ENCODE assay signal across 2 cellular contexts in the genomic region with DNA sequence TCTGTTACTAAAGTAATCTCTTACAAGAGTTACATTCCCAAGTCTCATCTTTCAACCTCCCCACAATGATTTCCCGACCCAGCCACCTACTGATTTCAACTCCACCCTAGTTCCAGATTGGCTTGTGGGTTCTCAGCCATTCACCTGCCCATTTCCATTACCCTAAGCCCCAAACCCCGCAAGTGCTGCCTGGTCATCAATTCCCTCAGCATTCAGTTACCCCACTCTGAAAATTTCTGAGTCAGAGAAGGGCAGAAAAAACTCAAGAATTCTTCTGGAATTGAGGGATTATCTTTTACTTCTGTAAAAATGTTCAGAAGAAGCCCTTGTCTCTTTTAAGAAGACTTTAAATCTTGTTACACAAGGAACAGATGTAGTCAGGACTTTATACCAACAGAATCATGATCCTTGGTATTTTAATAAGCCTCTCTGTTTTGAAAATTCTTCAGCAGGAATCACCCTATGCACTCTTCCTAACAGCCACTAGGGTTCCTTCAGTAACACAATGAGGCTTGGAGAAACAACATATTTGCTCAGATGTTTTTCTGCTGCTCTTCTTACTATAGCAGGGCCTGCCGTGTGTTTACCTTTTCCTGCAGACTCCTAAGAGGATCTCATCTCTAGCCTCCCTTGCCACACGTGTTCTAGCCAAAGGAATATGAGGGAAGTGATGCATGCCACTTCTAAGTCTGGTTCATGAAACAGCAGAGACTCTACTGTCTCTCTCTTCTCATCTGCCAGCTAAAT.
TF ChIP-seq lines count a peak whose summit lies in the region.

No MANE protein-coding gene starts in this region.

TF ChIP-seq in A549, 52 proteins besides CTCF, POLR2A, EP300 and RAD21:
- TF ChIP-seq USF2 (IDR thresholded peaks at IDR 0.05), result no peak
- TF ChIP-seq E2F6 (IDR thresholded peaks at IDR 0.05; ENCODE audit: borderline replicate concordance, low read depth), result no peak
- TF ChIP-seq GATA3 (IDR thresholded peaks at IDR 0.05; ENCODE audit: borderline replicate concordance), result no peak
- TF ChIP-seq, protein P1, sequence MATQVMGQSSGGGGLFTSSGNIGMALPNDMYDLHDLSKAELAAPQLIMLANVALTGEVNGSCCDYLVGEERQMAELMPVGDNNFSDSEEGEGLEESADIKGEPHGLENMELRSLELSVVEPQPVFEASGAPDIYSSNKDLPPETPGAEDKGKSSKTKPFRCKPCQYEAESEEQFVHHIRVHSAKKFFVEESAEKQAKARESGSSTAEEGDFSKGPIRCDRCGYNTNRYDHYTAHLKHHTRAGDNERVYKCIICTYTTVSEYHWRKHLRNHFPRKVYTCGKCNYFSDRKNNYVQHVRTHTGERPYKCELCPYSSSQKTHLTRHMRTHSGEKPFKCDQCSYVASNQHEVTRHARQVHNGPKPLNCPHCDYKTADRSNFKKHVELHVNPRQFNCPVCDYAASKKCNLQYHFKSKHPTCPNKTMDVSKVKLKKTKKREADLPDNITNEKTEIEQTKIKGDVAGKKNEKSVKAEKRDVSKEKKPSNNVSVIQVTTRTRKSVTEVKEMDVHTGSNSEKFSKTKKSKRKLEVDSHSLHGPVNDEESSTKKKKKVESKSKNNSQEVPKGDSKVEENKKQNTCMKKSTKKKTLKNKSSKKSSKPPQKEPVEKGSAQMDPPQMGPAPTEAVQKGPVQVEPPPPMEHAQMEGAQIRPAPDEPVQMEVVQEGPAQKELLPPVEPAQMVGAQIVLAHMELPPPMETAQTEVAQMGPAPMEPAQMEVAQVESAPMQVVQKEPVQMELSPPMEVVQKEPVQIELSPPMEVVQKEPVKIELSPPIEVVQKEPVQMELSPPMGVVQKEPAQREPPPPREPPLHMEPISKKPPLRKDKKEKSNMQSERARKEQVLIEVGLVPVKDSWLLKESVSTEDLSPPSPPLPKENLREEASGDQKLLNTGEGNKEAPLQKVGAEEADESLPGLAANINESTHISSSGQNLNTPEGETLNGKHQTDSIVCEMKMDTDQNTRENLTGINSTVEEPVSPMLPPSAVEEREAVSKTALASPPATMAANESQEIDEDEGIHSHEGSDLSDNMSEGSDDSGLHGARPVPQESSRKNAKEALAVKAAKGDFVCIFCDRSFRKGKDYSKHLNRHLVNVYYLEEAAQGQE (IDR thresholded peaks at IDR 0.05), result no peak
- no peak for TF ChIP-seq MYC (IDR thresholded peaks at IDR 0.05; ENCODE audit: borderline replicate concordance, low read length)
- no peak for TF ChIP-seq NFE2L2 (conservative IDR thresholded peaks at IDR 0.05; ENCODE audit: low read length)
- TF ChIP-seq CHD4 (IDR thresholded peaks at IDR 0.05; ENCODE audit: borderline replicate concordance), result no peak
- TF ChIP-seq CBX2 (IDR thresholded peaks at IDR 0.05; ENCODE audit: borderline replicate concordance, low read depth), result no peak
- no peak for TF ChIP-seq FOXS1 (CRISPR knock-in tag; IDR thresholded peaks at IDR 0.05)

TF ChIP-seq in WTC11, 78 proteins besides CTCF, POLR2A, EP300 and RAD21 (continued from another document):
- TF ChIP-seq PRDM15 (CRISPR knock-in tag; IDR thresholded peaks at IDR 0.05) (no peak), ETV6 (CRISPR knock-in tag; IDR thresholded peaks at IDR 0.05) (no peak), NFYB (CRISPR knock-in tag; conservative IDR thresholded peaks at IDR 0.05; ENCODE audit: low read depth) (no peak), ESRRA (CRISPR knock-in tag; IDR thresholded peaks at IDR 0.05; ENCODE audit: borderline replicate concordance) (no peak), ZMAT4 (CRISPR knock-in tag; IDR thresholded peaks at IDR 0.05) (no peak), GABPB1 (CRISPR knock-in tag; IDR thresholded peaks at IDR 0.05) (no peak), GRHL2 (CRISPR knock-in tag; IDR thresholded peaks at IDR 0.05; ENCODE audit: insufficient replicate concordance, severe bottlenecking) (no peak), ATF1 (CRISPR knock-in tag; IDR thresholded peaks at IDR 0.05) (no peak), TP53 (CRISPR knock-in tag; IDR thresholded peaks at IDR 0.05) (no peak), RELA (CRISPR knock-in tag; IDR thresholded peaks at IDR 0.05; ENCODE audit: borderline replicate concordance) (no peak), ZNF512 (CRISPR knock-in tag; IDR thresholded peaks at IDR 0.05; ENCODE audit: borderline replicate concordance) (no peak), MYBL2 (CRISPR knock-in tag; IDR thresholded peaks at IDR 0.05) (no peak), ZNF219 (CRISPR knock-in tag; IDR thresholded peaks at IDR 0.05; ENCODE audit: borderline replicate concordance) (no peak)
- TF ChIP-seq, protein P2, sequence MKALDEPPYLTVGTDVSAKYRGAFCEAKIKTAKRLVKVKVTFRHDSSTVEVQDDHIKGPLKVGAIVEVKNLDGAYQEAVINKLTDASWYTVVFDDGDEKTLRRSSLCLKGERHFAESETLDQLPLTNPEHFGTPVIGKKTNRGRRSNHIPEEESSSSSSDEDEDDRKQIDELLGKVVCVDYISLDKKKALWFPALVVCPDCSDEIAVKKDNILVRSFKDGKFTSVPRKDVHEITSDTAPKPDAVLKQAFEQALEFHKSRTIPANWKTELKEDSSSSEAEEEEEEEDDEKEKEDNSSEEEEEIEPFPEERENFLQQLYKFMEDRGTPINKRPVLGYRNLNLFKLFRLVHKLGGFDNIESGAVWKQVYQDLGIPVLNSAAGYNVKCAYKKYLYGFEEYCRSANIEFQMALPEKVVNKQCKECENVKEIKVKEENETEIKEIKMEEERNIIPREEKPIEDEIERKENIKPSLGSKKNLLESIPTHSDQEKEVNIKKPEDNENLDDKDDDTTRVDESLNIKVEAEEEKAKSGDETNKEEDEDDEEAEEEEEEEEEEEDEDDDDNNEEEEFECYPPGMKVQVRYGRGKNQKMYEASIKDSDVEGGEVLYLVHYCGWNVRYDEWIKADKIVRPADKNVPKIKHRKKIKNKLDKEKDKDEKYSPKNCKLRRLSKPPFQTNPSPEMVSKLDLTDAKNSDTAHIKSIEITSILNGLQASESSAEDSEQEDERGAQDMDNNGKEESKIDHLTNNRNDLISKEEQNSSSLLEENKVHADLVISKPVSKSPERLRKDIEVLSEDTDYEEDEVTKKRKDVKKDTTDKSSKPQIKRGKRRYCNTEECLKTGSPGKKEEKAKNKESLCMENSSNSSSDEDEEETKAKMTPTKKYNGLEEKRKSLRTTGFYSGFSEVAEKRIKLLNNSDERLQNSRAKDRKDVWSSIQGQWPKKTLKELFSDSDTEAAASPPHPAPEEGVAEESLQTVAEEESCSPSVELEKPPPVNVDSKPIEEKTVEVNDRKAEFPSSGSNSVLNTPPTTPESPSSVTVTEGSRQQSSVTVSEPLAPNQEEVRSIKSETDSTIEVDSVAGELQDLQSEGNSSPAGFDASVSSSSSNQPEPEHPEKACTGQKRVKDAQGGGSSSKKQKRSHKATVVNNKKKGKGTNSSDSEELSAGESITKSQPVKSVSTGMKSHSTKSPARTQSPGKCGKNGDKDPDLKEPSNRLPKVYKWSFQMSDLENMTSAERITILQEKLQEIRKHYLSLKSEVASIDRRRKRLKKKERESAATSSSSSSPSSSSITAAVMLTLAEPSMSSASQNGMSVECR (CRISPR knock-in tag; IDR thresholded peaks at IDR 0.05; ENCODE audit: borderline replicate concordance), result no peak
- TF ChIP-seq, protein P3, sequence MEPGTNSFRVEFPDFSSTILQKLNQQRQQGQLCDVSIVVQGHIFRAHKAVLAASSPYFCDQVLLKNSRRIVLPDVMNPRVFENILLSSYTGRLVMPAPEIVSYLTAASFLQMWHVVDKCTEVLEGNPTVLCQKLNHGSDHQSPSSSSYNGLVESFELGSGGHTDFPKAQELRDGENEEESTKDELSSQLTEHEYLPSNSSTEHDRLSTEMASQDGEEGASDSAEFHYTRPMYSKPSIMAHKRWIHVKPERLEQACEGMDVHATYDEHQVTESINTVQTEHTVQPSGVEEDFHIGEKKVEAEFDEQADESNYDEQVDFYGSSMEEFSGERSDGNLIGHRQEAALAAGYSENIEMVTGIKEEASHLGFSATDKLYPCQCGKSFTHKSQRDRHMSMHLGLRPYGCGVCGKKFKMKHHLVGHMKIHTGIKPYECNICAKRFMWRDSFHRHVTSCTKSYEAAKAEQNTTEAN (CRISPR knock-in tag; IDR thresholded peaks at IDR 0.05), result no peak
